8 cellular contexts compared by ENCODE assay signal in genomic region chr22:35921777-35922176, GRCh38.
DNase-seq lines count a peak whose midpoint lies in the region; ATAC-seq and TF ChIP-seq lines count a peak whose summit lies in the region.

No MANE protein-coding gene starts in this region.

- no peaks in the 10 kb centered on the region for H3K4me1 Mint-ChIP-seq in activated T-helper 17 cell treated with anti-CD3 and anti-CD28 coated beads, Interleukin-2, amount 50 U/mL, for 72 hours
- peaks cover 20% of the 10 kb centered on the region for H3K4me1 Mint-ChIP-seq in glutamatergic neuron (ENCODE audit: low read depth, unreplicated experiment)

- no peak overlapping the region for H3K27ac ChIP-seq in prostate gland

- H3K36me3 ChIP-seq in prostate gland, result no peaks in the 10 kb centered on the region

- no peak overlapping the region for H3K27ac Mint-ChIP-seq in activated T-helper 17 cell treated with anti-CD3 and anti-CD28 coated beads, Interleukin-2, amount 50 U/mL, for 72 hours
- H3K27ac Mint-ChIP-seq in glutamatergic neuron (ENCODE audit: unreplicated experiment), result peak overlapping the region; percentile 28

- peaks cover 6% of the 10 kb centered on the region for H3K4me1 ChIP-seq in prostate gland (replicated peaks)

- TF ChIP-seq POLR2A in prostate gland (IDR thresholded peaks at IDR 0.05), result no peak

- H3K27me3 Mint-ChIP-seq in activated T-helper 17 cell treated with anti-CD3 and anti-CD28 coated beads, Interleukin-2, amount 50 U/mL, for 72 hours, result peaks cover 5% of the 10 kb centered on the region
- no peaks in the 10 kb centered on the region for H3K27me3 Mint-ChIP-seq in glutamatergic neuron (ENCODE audit: unreplicated experiment)

- H3K4me3 ChIP-seq in prostate gland, result no peak overlapping the region

- H3K4me3 Mint-ChIP-seq in activated T-helper 17 cell treated with anti-CD3 and anti-CD28 coated beads, Interleukin-2, amount 50 U/mL, for 72 hours, result no peak overlapping the region
- no peak overlapping the region for H3K4me3 Mint-ChIP-seq in glutamatergic neuron (ENCODE audit: unreplicated experiment)

- no peaks in the 10 kb centered on the region for H3K27me3 ChIP-seq in prostate gland (replicated peaks; ENCODE audit: insufficient read depth)

- peak; percentile 90 for ATAC-seq in activated T-helper 17 cell treated with anti-CD3 and anti-CD28 coated beads, Interleukin-2, amount 50 U/mL, for 72 hours (replicated peaks)
- ATAC-seq in GM18517 (IDR thresholded peaks at IDR 0.05; ENCODE audit: unreplicated experiment) (no peak), HG02973 (IDR thresholded peaks at IDR 0.05; ENCODE audit: unreplicated experiment) (no peak)

- no peaks in the 10 kb centered on the region for H3K9me3 ChIP-seq in prostate gland

- no peaks in the 10 kb centered on the region for H3K9me3 Mint-ChIP-seq in activated T-helper 17 cell treated with anti-CD3 and anti-CD28 coated beads, Interleukin-2, amount 50 U/mL, for 72 hours
- H3K9me3 Mint-ChIP-seq in glutamatergic neuron (ENCODE audit: unreplicated experiment), result peaks cover 6% of the 10 kb centered on the region

- DNase-seq in CD1c-positive myeloid dendritic cell (ENCODE audit: extremely low spot score) (peak; percentile 47), H4 (ENCODE audit: low spot score) (peak; percentile 88), NCI-H69 (lab: John Stamatoyannopoulos, UW) (peak; percentile 84), glutamatergic neuron (peak; percentile 33), prostate gland (ENCODE audit: low spot score) (peak; percentile 59)

- TF ChIP-seq CTCF in glutamatergic neuron (IDR thresholded peaks at IDR 0.05; ENCODE audit: partially characterized antibody, unreplicated experiment) (no peak), prostate gland (IDR thresholded peaks at IDR 0.05) (peak in 3 of 4 experiments; percentile 45 to 62 (median 59))

- intact Hi-C loops in prostate gland (cut with DNase I), result loop anchor here (2.0 kb wide), 1 partner anchor 295 kb away; no protein-coding TSS in a partner anchor

- H3K36me3 Mint-ChIP-seq in activated T-helper 17 cell treated with anti-CD3 and anti-CD28 coated beads, Interleukin-2, amount 50 U/mL, for 72 hours (ENCODE audit: low read depth), result no peaks in the 10 kb centered on the region
- no peaks in the 10 kb centered on the region for H3K36me3 Mint-ChIP-seq in glutamatergic neuron (ENCODE audit: unreplicated experiment)

Comparison
In these comparisons a context has a peak if more than half of its experiments do, and no peak if none do; other contexts are left out.
1. DNase-seq: peak in every context shown above with its lines; median percentile 88 in H4; 84 in NCI-H69; 59 in prostate gland; 47 in CD1c-positive myeloid dendritic cell; 33 in glutamatergic neuron.